In genomic region chr21:27425574-27425973, GRCh38 we compare ENCODE assay signal across 14 cellular contexts.
DNase-seq lines count a peak whose midpoint lies in the region; ATAC-seq and TF ChIP-seq lines count a peak whose summit lies in the region.
"Had no signal": no experiment of that assay in that cellular context is flagged by ENCODE, and none has a peak within 500 bp of the region (broad histone marks: within the 10 kb centered on the region; RNA-seq: fewer than 3 reads in every experiment).

No MANE protein-coding gene starts in this region.

- TF ChIP-seq CTCF in BE2C (IDR thresholded peaks at IDR 0.05; ENCODE audit: low read depth, low read length), result no peak
- no peak for TF ChIP-seq CTCF in coronary artery (IDR thresholded peaks at IDR 0.05)
- TF ChIP-seq CTCF in mesothelial cell of epicardium (IDR thresholded peaks at IDR 0.05; ENCODE audit: unreplicated experiment), result no peak

- H3K27me3 Mint-ChIP-seq in mesothelial cell of epicardium (ENCODE audit: low read depth), result no peaks in the 10 kb centered on the region
- H3K27me3 Mint-ChIP-seq: activated CD4-positive, alpha-beta memory T cell treated with anti-CD3 and anti-CD28 coated beads, Interleukin-2, amount 10 ng/mL, durations not matched to agents 7 days and 5 days; B cell had no signal

- H3K4me3 ChIP-seq in BE2C (ENCODE audit: low read depth, low read length), result peak overlapping the region; percentile 38
- H3K4me3 ChIP-seq in coronary artery, result no peak overlapping the region
- H3K4me3 ChIP-seq: sigmoid colon, thoracic aorta had no signal

- H3K4me1 ChIP-seq in BE2C, result peaks cover 22% of the 10 kb centered on the region

- H3K36me3 ChIP-seq in BE2C, result no peaks in the 10 kb centered on the region
- H3K36me3 ChIP-seq: sigmoid colon, thoracic aorta had no signal

- H3K27ac Mint-ChIP-seq in mesothelial cell of epicardium, result peak overlapping the region; percentile 75
- H3K27ac Mint-ChIP-seq: activated CD4-positive, alpha-beta memory T cell treated with anti-CD3 and anti-CD28 coated beads, Interleukin-2, amount 10 ng/mL, durations not matched to agents 7 days and 5 days; B cell had no signal

- H3K27ac ChIP-seq in coronary artery, result peak overlapping the region; percentile 18 to 55

- H3K4me3 Mint-ChIP-seq in mesothelial cell of epicardium, result no peak overlapping the region
- H3K4me3 Mint-ChIP-seq: activated CD4-positive, alpha-beta memory T cell treated with anti-CD3 and anti-CD28 coated beads, Interleukin-2, amount 10 ng/mL, durations not matched to agents 7 days and 5 days; B cell had no signal

- H3K9me3 ChIP-seq in BE2C, result no peaks in the 10 kb centered on the region; the same call in 1 of the 2 replicates
- H3K9me3 ChIP-seq: sigmoid colon, thoracic aorta had no signal

- peaks cover 12% of the 10 kb centered on the region for H3K9me3 Mint-ChIP-seq in mesothelial cell of epicardium

- H3K36me3 Mint-ChIP-seq in mesothelial cell of epicardium, result peaks cover 2% of the 10 kb centered on the region

- peak; percentile 82 for DNase-seq in BE2C
- peak; percentile 93 for DNase-seq in NCI-H226
- DNase-seq in coronary artery (ENCODE audit: low spot score), result no peak
- no peak for DNase-seq in mesothelial cell of epicardium (ENCODE audit: low spot score in 2 of 2, unreplicated experiment in 2 of 2)
- DNase-seq in middle frontal gyrus (ENCODE audit: extremely low spot score, low spot score), result no peak
- no peak for DNase-seq in iPS-NIHi11 (ENCODE audit: low spot score)
- no peak for DNase-seq in NOMO-1 treated with dmso at 0.1 percent for 144 hours (lab: John Stamatoyannopoulos, UW; ENCODE audit: unreplicated experiment)
- DNase-seq: activated CD4-positive, alpha-beta memory T cell treated with anti-CD3 and anti-CD28 coated beads, Interleukin-2, amount 10 ng/mL, durations not matched to agents 7 days and 5 days; activated gamma-delta T cell treated with Interleukin-2 at 50 U/mL for 16 hours; NCI-H146; sigmoid colon had no signal

- H3K4me1 Mint-ChIP-seq in mesothelial cell of epicardium, result peaks cover 24% of the 10 kb centered on the region
- H3K4me1 Mint-ChIP-seq: activated CD4-positive, alpha-beta memory T cell treated with anti-CD3 and anti-CD28 coated beads, Interleukin-2, amount 10 ng/mL, durations not matched to agents 7 days and 5 days; B cell had no signal

- no peak for ATAC-seq in GM18907 (IDR thresholded peaks at IDR 0.05; ENCODE audit: unreplicated experiment)

- H3K27me3 ChIP-seq in BE2C, result no peaks in the 10 kb centered on the region
- H3K27me3 ChIP-seq: sigmoid colon had no signal

Comparison
In these comparisons a context has a peak if more than half of its experiments do, and no peak if none do; other contexts are left out.
1. DNase-seq: peak in BE2C (single experiment) and NCI-H226 (single experiment); none in coronary artery (single experiment), mesothelial cell of epicardium (0 of 2), middle frontal gyrus (single experiment), iPS-NIHi11 (single experiment) and NOMO-1 treated with dmso at 0.1 percent for 144 hours (single experiment).